Comparison of ENCODE assay signal across 1 cellular context in genomic region chr15:67254238-67255175, GRCh38.
A peak's percentile ranks its signal among the peaks of the same experiment; 100 is the strongest.
TF ChIP-seq lines count a peak whose summit lies in the region.

Gene AAGAB (minus strand): TSS chr15:67254661. CDS start chr15:67254631, 30 bp downstream.
Gene IQCH (plus strand): TSS chr15:67254786. CDS start chr15:67254897, 111 bp downstream.

TF ChIP-seq in HEK293, 187 proteins besides CTCF, POLR2A, EP300 and RAD21 (continued from another document and continues in another):
- TF ChIP-seq ZNF518A (tag by site-specific recombination; conservative IDR thresholded peaks at IDR 0.05; ENCODE audit: low read depth) (peak; percentile 48), ZNF768 (tag by site-specific recombination; IDR thresholded peaks at IDR 0.05) (no peak), ZNF175 (tag by site-specific recombination; IDR thresholded peaks at IDR 0.05) (no peak), ZNF521 (tag by site-specific recombination; IDR thresholded peaks at IDR 0.05) (no peak), ZNF580 (tag by site-specific recombination; IDR thresholded peaks at IDR 0.05) (peak; percentile 80; the same call in 1 of the 2 replicates), TCF7L2 (IDR thresholded peaks at IDR 0.05; ENCODE audit: borderline replicate concordance, low read depth, low read length) (0 out of 2 replicates have a peak, but pooled peaks have one; percentile 25), ZNF76 (tag by site-specific recombination; IDR thresholded peaks at IDR 0.05; ENCODE audit: borderline replicate concordance, low read depth) (peak; percentile 88), ZBTB10 (tag by site-specific recombination; IDR thresholded peaks at IDR 0.05) (peak; percentile 44; the same call in 1 of the 2 replicates), ZNF830 (tag by site-specific recombination; IDR thresholded peaks at IDR 0.05; ENCODE audit: low read depth) (no peak), ZNF645 (tag by site-specific recombination; IDR thresholded peaks at IDR 0.05) (no peak), ZNF660 (tag by site-specific recombination; IDR thresholded peaks at IDR 0.05) (peak; percentile 98), HOXD13 (CRISPR knock-in tag; IDR thresholded peaks at IDR 0.05; ENCODE audit: borderline replicate concordance) (no peak), HIC1 (tag by site-specific recombination; IDR thresholded peaks at IDR 0.05) (peak; percentile 50; the same call in 1 of the 2 replicates), BCL11B (tag by site-specific recombination; IDR thresholded peaks at IDR 0.05; ENCODE audit: low read depth) (peak; percentile 80; the same call in 1 of the 2 replicates), ZNF791 (tag by site-specific recombination; IDR thresholded peaks at IDR 0.05) (no peak), ZNF654 (tag by site-specific recombination; IDR thresholded peaks at IDR 0.05; ENCODE audit: low read depth) (no peak), ZNF670 (tag by site-specific recombination; IDR thresholded peaks at IDR 0.05; ENCODE audit: low read depth) (no peak), RBAK (tag by site-specific recombination; IDR thresholded peaks at IDR 0.05) (no peak), AEBP2 (tag by site-specific recombination; IDR thresholded peaks at IDR 0.05; ENCODE audit: borderline replicate concordance) (no peak), ZBTB49 (tag by site-specific recombination; IDR thresholded peaks at IDR 0.05; ENCODE audit: low read depth) (no peak), ZNF157 (tag by site-specific recombination; IDR thresholded peaks at IDR 0.05) (no peak), HOXA7 (CRISPR knock-in tag; IDR thresholded peaks at IDR 0.05; ENCODE audit: borderline replicate concordance) (no peak), ZNF214 (tag by site-specific recombination; IDR thresholded peaks at IDR 0.05; ENCODE audit: borderline replicate concordance) (no peak), ZNF148 (tag by site-specific recombination; IDR thresholded peaks at IDR 0.05; ENCODE audit: borderline replicate concordance) (peak; percentile 32; the same call in 1 of the 2 replicates), OSR2 (tag by site-specific recombination; IDR thresholded peaks at IDR 0.05) (peak; percentile 54), SCRT2 (tag by site-specific recombination; IDR thresholded peaks at IDR 0.05) (peak; percentile 98), ZNF266 (tag by site-specific recombination; IDR thresholded peaks at IDR 0.05; ENCODE audit: low read depth) (no peak), ZBTB7A (tag by site-specific recombination; IDR thresholded peaks at IDR 0.05; ENCODE audit: low read depth) (peak; percentile 76; the same call in 1 of the 2 replicates), KLF1 (tag by site-specific recombination; IDR thresholded peaks at IDR 0.05) (peak; percentile 99), GLI2 (tag by site-specific recombination; IDR thresholded peaks at IDR 0.05; ENCODE audit: borderline replicate concordance, low read depth) (no peak), ZNF623 (tag by site-specific recombination; IDR thresholded peaks at IDR 0.05) (peak; percentile 32; the same call in 1 of the 2 replicates), ZNF112 (tag by site-specific recombination; IDR thresholded peaks at IDR 0.05) (no peak), MZF1 (tag by site-specific recombination; IDR thresholded peaks at IDR 0.05; ENCODE audit: borderline replicate concordance) (no peak), ZNF776 (tag by site-specific recombination; IDR thresholded peaks at IDR 0.05; ENCODE audit: borderline replicate concordance) (no peak), ZBTB1 (tag by site-specific recombination; IDR thresholded peaks at IDR 0.05) (no peak), ZNF423 (tag by site-specific recombination; IDR thresholded peaks at IDR 0.05) (no peak), ZNF530 (tag by site-specific recombination; IDR thresholded peaks at IDR 0.05; ENCODE audit: low read depth) (no peak), ZNF404 (tag by site-specific recombination; IDR thresholded peaks at IDR 0.05) (no peak), ZNF221 (tag by site-specific recombination; IDR thresholded peaks at IDR 0.05; ENCODE audit: borderline replicate concordance) (0 out of 2 replicates have a peak, but pooled peaks have one; percentile 9), ZNF2 (tag by site-specific recombination; IDR thresholded peaks at IDR 0.05) (peak; percentile 91; the same call in 1 of the 2 replicates), ZNF366 (tag by site-specific recombination; conservative IDR thresholded peaks at IDR 0.05) (no peak), ZNF658 (tag by site-specific recombination; IDR thresholded peaks at IDR 0.05) (no peak), ZFP3 (tag by site-specific recombination; IDR thresholded peaks at IDR 0.05; ENCODE audit: low read depth) (no peak), BCL11A (tag by site-specific recombination; IDR thresholded peaks at IDR 0.05; ENCODE audit: low read depth) (peak; percentile 73; the same call in 1 of the 2 replicates), ZSCAN16 (tag by site-specific recombination; IDR thresholded peaks at IDR 0.05) (0 out of 2 replicates have a peak, but pooled peaks have one; percentile 36)
